8 cellular contexts compared by ENCODE assay signal in the genomic region with DNA sequence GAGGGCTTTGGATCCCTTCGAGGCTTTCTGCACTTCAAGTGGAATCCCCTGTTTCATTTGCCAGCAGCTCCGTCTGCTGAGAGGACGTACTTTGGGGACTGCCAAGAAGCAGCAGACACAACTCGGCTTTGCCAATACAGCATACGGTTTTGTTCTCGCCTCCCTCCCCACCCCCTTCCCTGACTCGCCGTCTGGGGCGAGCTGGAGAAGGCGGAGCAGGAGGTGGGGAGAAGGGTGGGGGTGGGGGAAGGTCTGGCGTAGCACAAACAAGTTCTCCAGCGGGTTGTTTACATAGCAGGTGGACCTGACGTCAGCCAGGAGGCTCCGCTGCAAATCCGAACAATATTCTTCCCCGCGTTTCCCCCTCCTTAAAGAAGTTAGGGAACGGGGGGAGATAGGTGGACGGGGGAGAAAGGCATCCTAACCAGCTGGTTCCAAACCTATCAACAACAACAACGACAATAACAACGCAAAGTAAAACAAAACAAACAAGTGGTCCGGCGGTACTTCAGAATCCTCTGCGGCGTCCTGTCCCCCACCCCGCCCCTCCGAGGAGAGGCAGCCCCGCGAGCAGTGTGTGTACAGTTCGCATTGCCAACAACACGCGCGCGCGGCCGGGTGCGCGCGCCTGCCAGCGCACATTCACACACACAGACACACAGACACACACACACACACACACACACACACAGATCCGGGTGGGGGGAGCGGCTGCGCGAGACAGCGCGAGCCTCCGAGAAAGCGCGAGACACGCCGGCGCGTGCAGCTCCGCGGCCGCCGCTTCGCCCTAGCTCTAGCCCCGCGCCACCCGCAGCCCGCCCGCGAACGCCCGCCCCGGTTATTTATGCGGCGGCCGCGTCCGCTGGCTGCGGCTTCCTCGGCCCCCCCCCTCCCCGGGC.
DNase-seq lines count a peak whose midpoint lies in the region; ATAC-seq and TF ChIP-seq lines count a peak whose summit lies in the region.

No MANE protein-coding gene starts in this region.

- peak overlapping the region; percentile 62 for H3K27ac ChIP-seq in angular gyrus (ENCODE audit: low read depth, low read length)
- H3K27ac ChIP-seq in ovary, result peak overlapping the region; percentile 77 to 97

- peak; percentile 38 for ATAC-seq in HG03175 (IDR thresholded peaks at IDR 0.05; ENCODE audit: unreplicated experiment)
- ATAC-seq in left cardiac atrium, result peak; percentile 79 to 89

- H3K4me1 ChIP-seq in ovary (ENCODE audit: insufficient read depth), result no peaks in the 10 kb centered on the region

- peak overlapping the region; percentile 80 for H3K4me3 ChIP-seq in ovary

- peak; percentile 60 for TF ChIP-seq POLR2A in ovary (IDR thresholded peaks at IDR 0.05)

- no peaks in the 10 kb centered on the region for H3K36me3 ChIP-seq in ovary

- intact Hi-C loops in left cardiac atrium (cut with DNase I), result loop anchor here in 1 of 2 donors (10.0 kb wide), 2 partner anchors 329 to 579 kb away; a partner anchor contains a TSS
- intact Hi-C loops in ovary (cut with DNase I), result loop anchor here in 1 of 4 donors (10.0 kb wide), 2 partner anchors 329 to 839 kb away; a partner anchor contains a TSS

- no peak for TF ChIP-seq EP300 in ovary (IDR thresholded peaks at IDR 0.05)

- WGBS in ovary, 3 donors, result 0 to 1% (median 1%) methylated on average over 57 to 75 of the region's 75 CpGs

- no peaks in the 10 kb centered on the region for H3K9me3 ChIP-seq in ovary

- no peak for TF ChIP-seq CTCF in ovary (IDR thresholded peaks at IDR 0.05)

- DNase-seq in NOMO-1 (lab: John Stamatoyannopoulos, UW; ENCODE audit: unreplicated experiment in 2 of 2), result peak; percentile 38 to 41
- DNase-seq in NOMO-1 treated with dmso at 0.1 percent for 144 hours (lab: John Stamatoyannopoulos, UW; ENCODE audit: unreplicated experiment), result no peak
- peak; percentile 94 for DNase-seq in NCI-H774 (lab: John Stamatoyannopoulos, UW)
- peak; percentile 81 for DNase-seq in left cardiac atrium
- DNase-seq in ovary, result peak; percentile 88 to 91 (median 89)
- no peak for DNase-seq in NK-92 treated with Interleukin-12 subunit alpha and Interleukin-12 subunit beta, amount 100 ng/mL, for 24 hours (lab: John Stamatoyannopoulos, UW)

- H3K27me3 ChIP-seq in ovary, result no peaks in the 10 kb centered on the region

Comparison
In these comparisons a context has a peak if more than half of its experiments do, and no peak if none do; other contexts are left out.
1. DNase-seq: peak in NOMO-1 (2 of 2), NCI-H774 (single experiment), left cardiac atrium (single experiment) and ovary (5 of 5); none in NOMO-1 treated with dmso at 0.1 percent for 144 hours (single experiment) and NK-92 treated with Interleukin-12 subunit alpha and Interleukin-12 subunit beta, amount 100 ng/mL, for 24 hours (single experiment).